Comparison of ENCODE assay signal across 8 cellular contexts in genomic region chr5:82259172-82259800, GRCh38. TPM values are rescaled to one million over a fixed set of nuclear protein-coding genes. Genes with fewer than 3 reads are reported as not detected.
DNase-seq lines count a peak whose midpoint lies in the region; ATAC-seq, FAIRE-seq and TF ChIP-seq lines count a peak whose summit lies in the region.

No MANE protein-coding gene starts in this region.

- no peaks in the 10 kb centered on the region for H3K27me3 ChIP-seq in MG63

- H3K4me1 Mint-ChIP-seq in activated T-helper 2 cell treated with anti-CD3 and anti-CD28 coated beads, Interferon-gamma antibody, Interleukin-2, Interleukin-4, amounts not matched to agents 10 μg/mL and 5 μg/mL and 100 μg/mL, durations not matched to agents 14 hours and 24 hours and 36 hours (ENCODE audit: low read depth): no peaks in the 10 kb centered on the region

- no peaks in the 10 kb centered on the region for H3K36me3 ChIP-seq in MG63

- CTCF ChIA-PET in A549 (lab: Yijun Ruan, JAX): interaction anchor here (0.7 to 3.2 kb wide), 18 partner anchors 9 to 1054 kb away, joined by 3 to 16 read pairs (median 4); no protein-coding TSS in a partner anchor

- peak; percentile 86 for FAIRE-seq in A549 (lab: Jason Lieb, UNC)

- no peak for TF ChIP-seq EP300 in A549 (IDR thresholded peaks at IDR 0.05)

- H3K27ac ChIP-seq in A549: no peak overlapping the region

- peak; percentile 48 to 55 for TF ChIP-seq RAD21 in A549 (conservative IDR thresholded peaks at IDR 0.05 in 1 of 2, IDR thresholded peaks at IDR 0.05 in 1 of 2)

- H3K4me1 ChIP-seq in A549: no peaks in the 10 kb centered on the region

- peak; percentile 14 to 35 for DNase-seq in A549 (ENCODE audit: low read depth in 1 of 2, low spot score in 1 of 2)
- DNase-seq in RPMI8226: peak; percentile 52
- DNase-seq in foreskin fibroblast: peak; percentile 16 to 54
- DNase-seq in HuH-7 (ENCODE audit: low spot score): no peak
- no peak for DNase-seq in activated T-helper 2 cell treated with anti-CD3 and anti-CD28 coated beads, Interferon-gamma antibody, Interleukin-2, Interleukin-4, amounts not matched to agents 10 μg/mL and 5 μg/mL and 100 μg/mL, durations not matched to agents 14 hours and 24 hours and 36 hours (ENCODE audit: low spot score)
- no peak for DNase-seq in MG63

- H3K27ac Mint-ChIP-seq in activated T-helper 2 cell treated with anti-CD3 and anti-CD28 coated beads, Interferon-gamma antibody, Interleukin-2, Interleukin-4, amounts not matched to agents 10 μg/mL and 5 μg/mL and 100 μg/mL, durations not matched to agents 14 hours and 24 hours and 36 hours: no peak overlapping the region

- POLR2A ChIA-PET in A549 (lab: Yijun Ruan, JAX): interaction anchor here (1.2 kb wide), 1 partner anchor 15 kb away, joined by 3 read pairs; no protein-coding TSS in a partner anchor

- no peak overlapping the region for H3K4me2 ChIP-seq in A549

- no peaks in the 10 kb centered on the region for H3K27me3 Mint-ChIP-seq in activated T-helper 2 cell treated with anti-CD3 and anti-CD28 coated beads, Interferon-gamma antibody, Interleukin-2, Interleukin-4, amounts not matched to agents 10 μg/mL and 5 μg/mL and 100 μg/mL, durations not matched to agents 14 hours and 24 hours and 36 hours (ENCODE audit: low read depth)

- H3K4me3 Mint-ChIP-seq in activated T-helper 2 cell treated with anti-CD3 and anti-CD28 coated beads, Interferon-gamma antibody, Interleukin-2, Interleukin-4, amounts not matched to agents 10 μg/mL and 5 μg/mL and 100 μg/mL, durations not matched to agents 14 hours and 24 hours and 36 hours (ENCODE audit: low read depth): no peak overlapping the region

- ATAC-seq in A549 (peak; percentile 83 to 86), GM19395 (IDR thresholded peaks at IDR 0.05; ENCODE audit: unreplicated experiment) (peak; percentile 58), GM21447 (IDR thresholded peaks at IDR 0.05; ENCODE audit: unreplicated experiment) (no peak)

- H3K4me3 ChIP-seq in A549: no peak overlapping the region
- H3K4me3 ChIP-seq in foreskin fibroblast (ENCODE audit: low read depth in 1 of 2, low read length in 2 of 2): no peak overlapping the region
- H3K4me3 ChIP-seq in MG63: no peak overlapping the region

- 88% methylated on average over 3 of the region's 3 CpGs for WGBS in A549 (ENCODE audit: missing lambda C conversion rate)

- intact Hi-C loops in activated T-helper 2 cell treated with anti-CD3 and anti-CD28 coated beads, Interferon-gamma antibody, Interleukin-2, Interleukin-4, amounts not matched to agents 10 μg/mL and 5 μg/mL and 100 μg/mL, durations not matched to agents 14 hours and 24 hours and 36 hours (cut with micrococcal nuclease): no loop called here

- H3K9me3 ChIP-seq in A549 (no peaks in the 10 kb centered on the region), MG63 (no peaks in the 10 kb centered on the region)

- no peaks in the 10 kb centered on the region for H3K36me3 Mint-ChIP-seq in activated T-helper 2 cell treated with anti-CD3 and anti-CD28 coated beads, Interferon-gamma antibody, Interleukin-2, Interleukin-4, amounts not matched to agents 10 μg/mL and 5 μg/mL and 100 μg/mL, durations not matched to agents 14 hours and 24 hours and 36 hours (ENCODE audit: low read depth)

- TF ChIP-seq POLR2A in A549 (IDR thresholded peaks at IDR 0.05; ENCODE audit: low read length): no peak

- peak; percentile 68 for TF ChIP-seq CTCF in A549 (IDR thresholded peaks at IDR 0.05)
- TF ChIP-seq CTCF in foreskin fibroblast (IDR thresholded peaks at IDR 0.05; ENCODE audit: low read depth, low read length): peak; percentile 40

- no peaks in the 10 kb centered on the region for H3K9me3 Mint-ChIP-seq in activated T-helper 2 cell treated with anti-CD3 and anti-CD28 coated beads, Interferon-gamma antibody, Interleukin-2, Interleukin-4, amounts not matched to agents 10 μg/mL and 5 μg/mL and 100 μg/mL, durations not matched to agents 14 hours and 24 hours and 36 hours

TF ChIP-seq in A549, 52 proteins besides CTCF, POLR2A, EP300 and RAD21:
- TF ChIP-seq, protein P1, sequence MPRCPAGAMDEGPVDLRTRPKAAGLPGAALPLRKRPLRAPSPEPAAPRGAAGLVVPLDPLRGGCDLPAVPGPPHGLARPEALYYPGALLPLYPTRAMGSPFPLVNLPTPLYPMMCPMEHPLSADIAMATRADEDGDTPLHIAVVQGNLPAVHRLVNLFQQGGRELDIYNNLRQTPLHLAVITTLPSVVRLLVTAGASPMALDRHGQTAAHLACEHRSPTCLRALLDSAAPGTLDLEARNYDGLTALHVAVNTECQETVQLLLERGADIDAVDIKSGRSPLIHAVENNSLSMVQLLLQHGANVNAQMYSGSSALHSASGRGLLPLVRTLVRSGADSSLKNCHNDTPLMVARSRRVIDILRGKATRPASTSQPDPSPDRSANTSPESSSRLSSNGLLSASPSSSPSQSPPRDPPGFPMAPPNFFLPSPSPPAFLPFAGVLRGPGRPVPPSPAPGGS (IDR thresholded peaks at IDR 0.05): no peak
- TF ChIP-seq SMC3 (IDR thresholded peaks at IDR 0.05) (peak; percentile 53; the same call in 2 of the 3 replicates), FOSL2 (IDR thresholded peaks at IDR 0.05) (no peak), FOSL2 (CRISPR knock-in tag; IDR thresholded peaks at IDR 0.05) (no peak), E2F6 (IDR thresholded peaks at IDR 0.05; ENCODE audit: borderline replicate concordance, low read depth) (no peak)

RNA-seq across cellular contexts. Expression of gene RPS23, which starts 18.9 kb away (rescaled TPM):
- polyA plus RNA-seq in A549 (2011; rRNA removed) (4,926 and 5,033 TPM in 2 replicates), A549 (2017; fragmentation: RNase III; extraction: RNeasy Plus Mini Kit Qiagen cat#74134 plus additional on column Dnase treatment) (4,007 to 4,526 TPM (median 4,112 TPM) in 3 replicates)
- polyA plus RNA-seq in A549 (2012; cell fraction: cytosol; rRNA removed): 3,748 and 5,111 TPM in 2 replicates
- polyA plus RNA-seq in A549 (2012; cell fraction: nucleus; rRNA removed): 795 and 835 TPM in 2 replicates
- polyA minus RNA-seq in A549 (2011; rRNA and poly(A)+ RNA removed): 509 and 570 TPM in 2 replicates
- 2,718 and 2,741 TPM in 2 replicates for total RNA-seq in activated T-helper 2 cell treated with anti-CD3 and anti-CD28 coated beads, Interferon-gamma antibody, Interleukin-2, Interleukin-4, amounts not matched to agents 10 μg/mL and 5 μg/mL and 100 μg/mL, durations not matched to agents 14 hours and 24 hours and 36 hours
- total RNA-seq in MG63 (2014; rRNA removed; shearing (Covaris generic); ENCODE audit: low replicate concordance): 7,701 and 9,321 TPM in 2 replicates

Comparison
In these comparisons a context has a peak if more than half of its experiments do, and no peak if none do; other contexts are left out.
1. DNase-seq: peak in A549 (2 of 2), RPMI8226 (single experiment) and foreskin fibroblast (2 of 2); none in HuH-7 (single experiment), activated T-helper 2 cell treated with anti-CD3 and anti-CD28 coated beads, Interferon-gamma antibody, Interleukin-2, Interleukin-4, amounts not matched to agents 10 μg/mL and 5 μg/mL and 100 μg/mL, durations not matched to agents 14 hours and 24 hours and 36 hours (single experiment) and MG63 (single experiment).